ENCODE assay signal across 8 cellular contexts in the genomic region with DNA sequence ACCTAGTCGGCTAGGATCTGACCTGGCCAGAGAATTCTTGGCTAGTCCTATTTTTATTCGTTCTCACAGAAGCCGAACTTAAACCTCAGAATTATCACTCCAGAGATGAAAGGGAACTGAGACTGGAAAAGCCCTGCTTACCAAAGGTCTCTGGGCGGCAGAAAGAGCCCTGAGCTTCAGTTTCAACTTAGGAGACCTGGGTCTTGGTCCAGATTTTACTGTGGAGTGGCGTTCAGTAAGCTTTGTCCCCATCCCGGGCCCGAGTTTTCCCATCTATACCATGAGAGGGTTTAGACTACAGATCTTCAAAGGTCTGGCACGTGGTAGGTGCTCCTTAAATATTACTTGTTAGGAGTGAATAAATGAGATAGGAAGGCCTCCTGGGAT.
DNase-seq lines count a peak whose midpoint lies in the region; ATAC-seq, FAIRE-seq and TF ChIP-seq lines count a peak whose summit lies in the region.

No MANE protein-coding gene starts in this region.

- no peaks in the 10 kb centered on the region for H3K4me1 ChIP-seq in NT2/D1 (ENCODE audit: insufficient read depth, insufficient read length)
- H3K4me1 ChIP-seq in effector memory CD4-positive, alpha-beta T cell (ENCODE audit: control insufficient read depth, insufficient read depth, low read length, poor library complexity, severe bottlenecking): peaks cover 2% of the 10 kb centered on the region

- H3K27ac Mint-ChIP-seq in nephron progenitor cell: no peak overlapping the region

- H3K27me3 ChIP-seq in NT2/D1 (ENCODE audit: insufficient read depth, insufficient read length): no peaks in the 10 kb centered on the region
- H3K27me3 ChIP-seq in effector memory CD4-positive, alpha-beta T cell (replicated peaks; ENCODE audit: control insufficient read depth, insufficient read depth, low read length, poor library complexity, severe bottlenecking): no peaks in the 10 kb centered on the region

- no peaks in the 10 kb centered on the region for H3K27me3 Mint-ChIP-seq in nephron progenitor cell (ENCODE audit: low read depth, poor library complexity)

- H3K36me3 ChIP-seq in NT2/D1 (ENCODE audit: insufficient read depth, insufficient read length, low read length): peaks cover 3% of the 10 kb centered on the region
- H3K36me3 ChIP-seq in effector memory CD4-positive, alpha-beta T cell (ENCODE audit: control insufficient read depth, insufficient read depth, low read length): no peaks in the 10 kb centered on the region

- peak overlapping the region; percentile 58 for H3K4me3 ChIP-seq in AG09309 (ENCODE audit: control insufficient read depth, low read depth, low read length)
- peak overlapping the region; percentile 71 for H3K4me3 ChIP-seq in NT2/D1 (ENCODE audit: insufficient read length, low read depth)
- peak overlapping the region; percentile 75 for H3K4me3 ChIP-seq in effector memory CD4-positive, alpha-beta T cell (ENCODE audit: insufficient read depth, low read depth, low read length, poor library complexity, severe bottlenecking)

- H3K36me3 Mint-ChIP-seq in nephron progenitor cell (ENCODE audit: low read depth): no peaks in the 10 kb centered on the region

- H3K4me3 Mint-ChIP-seq in nephron progenitor cell: peak overlapping the region; percentile 94

- DNase-seq in AG09309 (ENCODE audit: low read depth) (no peak), NT2/D1 (ENCODE audit: low read depth, low spot score) (no peak), nephron progenitor cell (no peak), HTR-8/SVneo (ENCODE audit: insufficient read length, low spot score) (no peak), NCI-H146 treated with DMSO at 0.1 percent for 48 hours (lab: John Stamatoyannopoulos, UW; ENCODE audit: unreplicated experiment) (no peak)
- DNase-seq in effector memory CD4-positive, alpha-beta T cell: no peak

- peaks cover 13% of the 10 kb centered on the region for H3K4me1 Mint-ChIP-seq in nephron progenitor cell

- FAIRE-seq in HTR-8/SVneo (lab: Jason Lieb, UNC): no peak

- ATAC-seq in GM19452 (IDR thresholded peaks at IDR 0.05; ENCODE audit: unreplicated experiment) (peak; percentile 5), GM19035 (IDR thresholded peaks at IDR 0.05; ENCODE audit: unreplicated experiment) (no peak)

- no peak for TF ChIP-seq CTCF in AG09309 (IDR thresholded peaks at IDR 0.05; ENCODE audit: control insufficient read depth, insufficient read depth, low read depth, low read length, missing control alignments)
- no peak for TF ChIP-seq CTCF in nephron progenitor cell (IDR thresholded peaks at IDR 0.05)

- no peaks in the 10 kb centered on the region for H3K9me3 ChIP-seq in NT2/D1 (ENCODE audit: insufficient read depth, low read length)
- no peaks in the 10 kb centered on the region for H3K9me3 ChIP-seq in effector memory CD4-positive, alpha-beta T cell (ENCODE audit: control insufficient read depth, low read length)

- H3K27ac ChIP-seq in effector memory CD4-positive, alpha-beta T cell (ENCODE audit: insufficient read depth, low read length, poor library complexity, severe bottlenecking): peak overlapping the region; percentile 61

- no peaks in the 10 kb centered on the region for H3K9me3 Mint-ChIP-seq in nephron progenitor cell

- peak overlapping the region; percentile 85 for H3K9ac ChIP-seq in NT2/D1 (ENCODE audit: insufficient read length, low read depth)
